Comparison of ENCODE assay signal across 24 cellular contexts in genomic region chr2:136213836-136214235, GRCh38.
DNase-seq lines count a peak whose midpoint lies in the region; ATAC-seq, FAIRE-seq and TF ChIP-seq lines count a peak whose summit lies in the region.
"Had no signal": no experiment of that assay in that cellular context is flagged by ENCODE, and none has a peak within 500 bp of the region (broad histone marks: within the 10 kb centered on the region; RNA-seq: fewer than 3 reads in every experiment).

No MANE protein-coding gene starts in this region.

- no peak for TF ChIP-seq CTCF in bronchial epithelial cell (IDR thresholded peaks at IDR 0.05; ENCODE audit: insufficient read depth, low read length, severe bottlenecking)
- TF ChIP-seq CTCF in neural progenitor cell (IDR thresholded peaks at IDR 0.05): no peak

- H2AFZ ChIP-seq in Karpas-422 (ENCODE audit: low read length): no peak overlapping the region
- no peak overlapping the region for H2AFZ ChIP-seq in neural progenitor cell (replicated peaks)

- H4K20me1 ChIP-seq in Karpas-422 (ENCODE audit: insufficient read depth, low read depth, low read length): peaks cover 31% of the 10 kb centered on the region; the same call in 1 of the 2 replicates
- H4K20me1 ChIP-seq in neural progenitor cell (ENCODE audit: low read depth): no peaks in the 10 kb centered on the region

- H3K9me3 ChIP-seq in CD4-positive, alpha-beta memory T cell (ENCODE audit: control insufficient read depth in 1 of 2, low read length in 2 of 2): no peaks in the 10 kb centered on the region
- no peaks in the 10 kb centered on the region for H3K9me3 ChIP-seq in Karpas-422 (ENCODE audit: low read length)
- peaks cover 3% of the 10 kb centered on the region for H3K9me3 ChIP-seq in neural progenitor cell (ENCODE audit: low read depth)
- H3K9me3 ChIP-seq: tibial artery had no signal

- peaks cover 25 to 60% (median 35%) of the 10 kb centered on the region in 4 donors for H3K4me1 Mint-ChIP-seq in CD4-positive, alpha-beta memory T cell
- peaks cover 26% of the 10 kb centered on the region for H3K4me1 Mint-ChIP-seq in neural progenitor cell
- H3K4me1 Mint-ChIP-seq: nephron had no signal

- no peak overlapping the region for H3K27ac ChIP-seq in CD4-positive, alpha-beta memory T cell (ENCODE audit: low read depth, low read length)
- H3K27ac ChIP-seq in Karpas-422 (ENCODE audit: low read length) (no peak overlapping the region), neural progenitor cell (no peak overlapping the region)
- H3K27ac ChIP-seq: RWPE1, tibial artery had no signal

- POLR2A ChIA-PET in CD4-positive, alpha-beta memory T cell (lab: Charles Lee; ENCODE audit: partially characterized antibody): interaction anchor here (2.1 to 3.4 kb wide), 3 partner anchors 78 to 113 kb away, joined by 14 to 36 read pairs (median 19); no protein-coding TSS in a partner anchor

- no peak overlapping the region for H3K4me3 Mint-ChIP-seq in CD4-positive, alpha-beta memory T cell
- H3K4me3 Mint-ChIP-seq in neural progenitor cell: no peak overlapping the region
- H3K4me3 Mint-ChIP-seq: nephron; stimulated activated effector memory CD8-positive, alpha-beta T cell treated with anti-CD3 and anti-CD28 coated beads, Interleukin-12 subunit alpha, Interleukin-12 subunit beta, amount 100 ng/mL, for 72 hours had no signal

- CTCF ChIA-PET in CD4-positive, alpha-beta memory T cell (lab: Charles Lee; ENCODE audit: partially characterized antibody): interaction anchor here (1.1 kb wide), 1 partner anchor 171 kb away, joined by 3 read pairs; no protein-coding TSS in a partner anchor

- H3K4me1 ChIP-seq in CD4-positive, alpha-beta memory T cell (ENCODE audit: insufficient read depth, low read length): peaks cover 31% of the 10 kb centered on the region
- H3K4me1 ChIP-seq in Karpas-422 (ENCODE audit: low read length): peaks cover 16% of the 10 kb centered on the region
- peaks cover 25% of the 10 kb centered on the region for H3K4me1 ChIP-seq in neural progenitor cell
- H3K4me1 ChIP-seq: tibial artery had no signal

- no peak for ATAC-seq in GM21526 (IDR thresholded peaks at IDR 0.05; ENCODE audit: low FRiP score, unreplicated experiment)
- no peak for ATAC-seq in HG02981 (IDR thresholded peaks at IDR 0.05; ENCODE audit: unreplicated experiment)
- ATAC-seq: SK-N-SH treated with all-trans-retinoic acid at 6 μM for 48 hours had no signal

- H3K27ac Mint-ChIP-seq in CD4-positive, alpha-beta memory T cell: peak overlapping the region in 5 of 7 donors; percentile 73 to 95 (median 89)
- peak overlapping the region; percentile 11 for H3K27ac Mint-ChIP-seq in neural progenitor cell
- H3K27ac Mint-ChIP-seq: nephron; stimulated activated effector memory CD8-positive, alpha-beta T cell treated with anti-CD3 and anti-CD28 coated beads, Interleukin-12 subunit alpha, Interleukin-12 subunit beta, amount 100 ng/mL, for 72 hours had no signal

- H3K27me3 Mint-ChIP-seq in CD4-positive, alpha-beta memory T cell: no peaks in the 10 kb centered on the region
- H3K27me3 Mint-ChIP-seq in neural progenitor cell (ENCODE audit: insufficient read depth, low read depth): peaks cover 8% of the 10 kb centered on the region

- peaks cover 2 to 14% (median 9%) of the 10 kb centered on the region in 8 donors for H3K9me3 Mint-ChIP-seq in CD4-positive, alpha-beta memory T cell
- peaks cover 25% of the 10 kb centered on the region for H3K9me3 Mint-ChIP-seq in neural progenitor cell
- H3K9me3 Mint-ChIP-seq: stimulated activated effector memory CD8-positive, alpha-beta T cell treated with anti-CD3 and anti-CD28 coated beads, Interleukin-12 subunit alpha, Interleukin-12 subunit beta, amount 100 ng/mL, for 72 hours had no signal

- intact Hi-C loops in CD4-positive, alpha-beta memory T cell (cut with micrococcal nuclease): loop anchor here (5.0 kb wide), 1 partner anchor 77 kb away; no protein-coding TSS in a partner anchor

- H3K36me3 Mint-ChIP-seq in CD4-positive, alpha-beta memory T cell: peaks cover 1 to 3% of the 10 kb centered on the region in 2 donors
- H3K36me3 Mint-ChIP-seq in neural progenitor cell: no peaks in the 10 kb centered on the region
- H3K36me3 Mint-ChIP-seq: stimulated activated effector memory CD8-positive, alpha-beta T cell treated with anti-CD3 and anti-CD28 coated beads, Interleukin-12 subunit alpha, Interleukin-12 subunit beta, amount 100 ng/mL, for 72 hours had no signal

- no peaks in the 10 kb centered on the region for H3K27me3 ChIP-seq in CD4-positive, alpha-beta memory T cell (ENCODE audit: insufficient read depth, low read length)
- H3K27me3 ChIP-seq in Karpas-422 (ENCODE audit: low read length): no peaks in the 10 kb centered on the region
- no peaks in the 10 kb centered on the region for H3K27me3 ChIP-seq in bronchial epithelial cell (ENCODE audit: control insufficient read depth, insufficient read depth, low read length)
- H3K27me3 ChIP-seq in neural progenitor cell: no peaks in the 10 kb centered on the region
- H3K27me3 ChIP-seq: tibial artery had no signal

- peak; percentile 58 for FAIRE-seq in bronchial epithelial cell (lab: Jason Lieb, UNC)
- FAIRE-seq: H54 had no signal

- H3K4me2 ChIP-seq in Karpas-422 (ENCODE audit: low read depth, low read length, poor library complexity, severe bottlenecking) (peak overlapping the region; percentile 6), neural progenitor cell (no peak overlapping the region)

- H3F3A ChIP-seq in neural progenitor cell (ENCODE audit: low read depth): peaks cover 21% of the 10 kb centered on the region

- H3K79me2 ChIP-seq in Karpas-422 (ENCODE audit: low read length) (no peaks in the 10 kb centered on the region), neural progenitor cell (ENCODE audit: low read depth) (no peaks in the 10 kb centered on the region)

- H3K9ac ChIP-seq in Karpas-422 (ENCODE audit: low read length) (no peak overlapping the region), neural progenitor cell (no peak overlapping the region)

- no peaks in the 10 kb centered on the region for H3K9me2 ChIP-seq in Karpas-422 (replicated peaks; ENCODE audit: insufficient read depth, low read length)

- no peak for DNase-seq in CD4-positive, alpha-beta memory T cell
- no peak for DNase-seq in Karpas-422
- no peak for DNase-seq in bronchial epithelial cell (ENCODE audit: low read depth)
- no peak for DNase-seq in neural progenitor cell (ENCODE audit: low spot score)
- DNase-seq in kidney tubule cell (ENCODE audit: low spot score): no peak
- DNase-seq in superior temporal gyrus (ENCODE audit: extremely low spot score): no peak
- DNase-seq: activated CD4-positive, alpha-beta T cell treated with anti-CD3 and anti-CD28 coated beads, Interleukin-2, amount 50 U/mL, for 48 hours; activated CD8-positive, alpha-beta memory T cell treated with anti-CD3 and anti-CD28 coated beads, Interleukin-2, amount 50 U/mL, for 48 hours; Caco-2; DND-41; head of caudate nucleus; MM.1S; NCI-H1436 treated with DMSO at 0.1 percent for 48 hours; NCI-H524 treated with DMSO at 0.1 percent for 48 hours; posterior cingulate gyrus; stimulated activated CD4-positive, alpha-beta T cell treated with anti-CD3 and anti-CD28 coated beads, Interleukin-1b, Interleukin-23, amount 100 ng/mL, for 48 hours; tibial artery had no signal

- no peak overlapping the region for H3K4me3 ChIP-seq in CD4-positive, alpha-beta memory T cell (ENCODE audit: low read length in 2 of 2)
- H3K4me3 ChIP-seq in Karpas-422 (ENCODE audit: low read length) (no peak overlapping the region), bronchial epithelial cell (ENCODE audit: low read depth, low read length) (no peak overlapping the region), neural progenitor cell (no peak overlapping the region)
- H3K4me3 ChIP-seq: tibial artery had no signal

- no peaks in the 10 kb centered on the region for H3K36me3 ChIP-seq in CD4-positive, alpha-beta memory T cell (ENCODE audit: insufficient read depth, low read length)
- H3K36me3 ChIP-seq in Karpas-422 (ENCODE audit: insufficient read depth, low read length): no peaks in the 10 kb centered on the region
- H3K36me3 ChIP-seq in bronchial epithelial cell (ENCODE audit: control insufficient read depth, insufficient read depth, low read length): no peaks in the 10 kb centered on the region
- no peaks in the 10 kb centered on the region for H3K36me3 ChIP-seq in neural progenitor cell
- H3K36me3 ChIP-seq: tibial artery had no signal
